26 cellular contexts compared by ENCODE assay signal in the genomic region with DNA sequence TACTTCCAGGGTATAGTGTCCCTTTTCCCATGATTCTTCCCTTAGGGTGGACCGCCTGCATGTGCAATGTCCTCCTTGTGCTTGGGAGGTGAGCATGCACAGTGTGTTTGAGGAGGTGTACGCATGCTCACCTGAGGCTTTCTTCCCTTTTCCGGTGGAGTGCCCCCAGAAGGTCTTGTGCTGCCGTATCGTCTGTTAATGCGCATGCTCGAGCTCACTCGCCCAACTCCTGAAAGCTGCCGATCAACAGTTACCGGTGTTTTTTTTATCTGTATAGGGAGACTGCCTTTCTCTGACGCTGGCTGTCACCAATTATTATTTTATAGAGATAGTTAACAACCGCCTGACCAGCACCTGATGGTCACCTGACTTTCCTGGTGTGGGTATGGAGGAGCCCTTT.
"Had no signal": no experiment of that assay in that cellular context is flagged by ENCODE, and none has a peak within 500 bp of the region (broad histone marks: within the 10 kb centered on the region; RNA-seq: fewer than 3 reads in every experiment).

No MANE protein-coding gene starts in this region.

- H3K27ac ChIP-seq: colonic mucosa, esophagus muscularis mucosa, foreskin keratinocyte, gastroesophageal sphincter, heart left ventricle, left lung, prostate gland, right atrium auricular region, stomach, tibial artery had no signal

- H3K4me1 ChIP-seq: colonic mucosa, esophagus muscularis mucosa, foreskin keratinocyte, gastroesophageal sphincter, heart left ventricle, left lung, prostate gland, right atrium auricular region, stomach, tibial artery had no signal

- H3K4me3 ChIP-seq: colonic mucosa, esophagus muscularis mucosa, gastroesophageal sphincter, heart left ventricle, left lung, prostate gland, right atrium auricular region, smooth muscle cell, stomach, tibial artery had no signal

- H3K4me3 Mint-ChIP-seq: dendritic cell treated with granulocyte-macrophage colony-stimulating factor and Interleukin-4, amounts not matched to agents 40 ng/mL and 50 ng/mL, for 4 days; naive thymus-derived CD8-positive, alpha-beta T cell; nephron progenitor cell; type B pancreatic cell had no signal

- H3K9me3 ChIP-seq: colonic mucosa, esophagus muscularis mucosa, gastroesophageal sphincter, heart left ventricle, left lung, prostate gland, right atrium auricular region, stomach, tibial artery had no signal

- H3K4me2 ChIP-seq: smooth muscle cell had no signal

- H3K36me3 ChIP-seq: colonic mucosa, esophagus muscularis mucosa, gastroesophageal sphincter, heart left ventricle, left lung, prostate gland, right atrium auricular region, stomach, tibial artery had no signal

- DNase-seq: colonic mucosa; effector CD8-positive, alpha-beta T cell; foreskin keratinocyte; heart left ventricle; hippocampal formation; left cardiac atrium; left lung; naive thymus-derived CD8-positive, alpha-beta T cell; nephron progenitor cell; stimulated activated CD4-positive, alpha-beta T cell treated with anti-CD3 and anti-CD28 coated beads, Interleukin-12 subunit alpha, Interleukin-12 subunit beta, amount 100 ng/mL, for 4 hours; stimulated activated CD4-positive, alpha-beta T cell treated with anti-CD3 and anti-CD28 coated beads, Interleukin-1b, Interleukin-23, amount 100 ng/mL, for 48 hours; stimulated activated CD4-positive, alpha-beta T cell treated with anti-CD3 and anti-CD28 coated beads, Interleukin-4, amount 100 ng/mL, for 1 hour; stimulated activated CD8-positive, alpha-beta memory T cell treated with anti-CD3 and anti-CD28 coated beads, Interleukin-4, amount 100 ng/mL, for 48 hours; stimulated activated naive CD4-positive, alpha-beta T cell treated with Interleukin-2 at 50 U/mL for 16 hours; stomach; tibial artery had no signal

- ATAC-seq: foreskin keratinocyte; gastroesophageal sphincter; heart left ventricle; left cardiac atrium; left lung; naive thymus-derived CD8-positive, alpha-beta T cell; sciatic nerve had no signal

- H3K27me3 ChIP-seq: colonic mucosa, esophagus muscularis mucosa, right atrium auricular region, tibial artery had no signal

- H3K27ac Mint-ChIP-seq: dendritic cell treated with granulocyte-macrophage colony-stimulating factor and Interleukin-4, amounts not matched to agents 40 ng/mL and 50 ng/mL, for 4 days; nephron progenitor cell; type B pancreatic cell had no signal

- H3K4me1 Mint-ChIP-seq: naive thymus-derived CD8-positive, alpha-beta T cell had no signal

- H3K36me3 Mint-ChIP-seq: naive thymus-derived CD8-positive, alpha-beta T cell; type B pancreatic cell had no signal

- H3K27me3 Mint-ChIP-seq: dendritic cell treated with granulocyte-macrophage colony-stimulating factor and Interleukin-4, amounts not matched to agents 40 ng/mL and 50 ng/mL, for 4 days had no signal

- FAIRE-seq: endothelial cell of umbilical vein, islet of Langerhans had no signal

- H3K9me3 Mint-ChIP-seq: dendritic cell treated with granulocyte-macrophage colony-stimulating factor and Interleukin-4, amounts not matched to agents 40 ng/mL and 50 ng/mL, for 4 days; nephron progenitor cell; type B pancreatic cell had no signal
